ENCODE assay signal across 15 cellular contexts in genomic region chr15:64751464-64751863, GRCh38. TPM values are rescaled to one million over a fixed set of nuclear protein-coding genes. Genes with fewer than 3 reads are reported as not detected.
"Had no signal": no experiment of that assay in that cellular context is flagged by ENCODE, and none has a peak within 500 bp of the region (broad histone marks: within the 10 kb centered on the region; RNA-seq: fewer than 3 reads in every experiment).

No MANE protein-coding gene starts in this region.

- H3K27ac ChIP-seq: breast epithelium, lower lobe of right lung, SJSA1, skin epidermis, thyroid gland, VCaP had no signal

- ATAC-seq: activated CD8-positive, alpha-beta T cell treated with anti-CD3 and anti-CD28 coated beads, Interleukin-2, amount 10 ng/mL, durations not matched to agents 7 days and 5 days; lower lobe of right lung; natural killer cell treated with Interleukin-12 subunit alpha and Interleukin-12 subunit beta and Interleukin-15 and Interleukin-18, amount 100 ng/mL, for 72 hours had no signal

- H3K36me3 ChIP-seq: breast epithelium, lower lobe of right lung, SJSA1, thyroid gland had no signal

- DNase-seq: activated CD4-positive, alpha-beta T cell treated with anti-CD3 and anti-CD28 coated beads for 4 hours; activated CD8-positive, alpha-beta memory T cell treated with anti-CD3 and anti-CD28 coated beads, Interleukin-2, amount 50 U/mL, for 48 hours; activated CD8-positive, alpha-beta T cell treated with anti-CD3 and anti-CD28 coated beads, Interleukin-2, amount 10 ng/mL, durations not matched to agents 7 days and 5 days; aorta; hypothalamus; lower lobe of right lung; T1000; thyroid gland had no signal

- H3K4me1 ChIP-seq: breast epithelium, lower lobe of right lung, SJSA1, thyroid gland had no signal

- H3K27me3 ChIP-seq: breast epithelium, SJSA1, thyroid gland had no signal

- H3K9me3 ChIP-seq: breast epithelium, lower lobe of right lung, SJSA1, thyroid gland had no signal

- FAIRE-seq: endothelial cell of umbilical vein had no signal

- H3K4me3 ChIP-seq: breast epithelium, lower lobe of right lung, SJSA1, skin epidermis, thyroid gland had no signal

RNA-seq across cellular contexts. Expression of gene RBPMS2, which starts 23.9 kb away (rescaled TPM):
- total RNA-seq: activated CD8-positive, alpha-beta T cell treated with anti-CD3 and anti-CD28 coated beads, Interleukin-2, amount 10 ng/mL, durations not matched to agents 7 days and 5 days; fibroblast of lung had no signal
